17 cellular contexts compared by ENCODE assay signal in the genomic region with DNA sequence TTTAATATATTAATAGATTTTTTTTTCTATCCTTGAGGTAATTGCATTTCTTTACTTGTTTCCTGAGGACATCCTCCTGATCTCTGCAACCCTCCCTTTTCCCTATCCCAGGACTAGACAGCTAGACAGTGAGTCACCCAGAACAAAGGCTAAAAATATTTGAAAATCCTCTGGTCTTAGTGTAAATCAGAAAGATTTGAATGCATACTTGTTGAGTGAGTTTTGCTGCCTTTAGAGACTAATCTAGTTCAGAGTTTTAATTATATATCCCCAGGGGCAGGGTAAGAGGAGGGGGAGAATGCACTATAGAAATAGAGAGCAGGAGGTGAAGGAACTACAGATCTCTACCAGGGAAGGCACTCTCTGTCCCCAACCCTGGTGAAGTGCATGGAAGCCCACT.
A peak's percentile ranks its signal among the peaks of the same experiment; 100 is the strongest.
DNase-seq lines count a peak whose midpoint lies in the region; FAIRE-seq lines count a peak whose summit lies in the region.
"Had no signal": no experiment of that assay in that cellular context is flagged by ENCODE, and none has a peak within 500 bp of the region (broad histone marks: within the 10 kb centered on the region; RNA-seq: fewer than 3 reads in every experiment).

No MANE protein-coding gene starts in this region.

- no peaks in the 10 kb centered on the region for H3K36me3 Mint-ChIP-seq in activated naive CD8-positive, alpha-beta T cell treated with anti-CD3 and anti-CD28 coated beads for 36 hours
- H3K36me3 Mint-ChIP-seq: activated naive CD4-positive, alpha-beta T cell treated with anti-CD3 and anti-CD28 coated beads, Interleukin-2, amount 50 U/mL, for 24 hours; CD4-positive, CD25-positive, alpha-beta regulatory T cell had no signal

- no peaks in the 10 kb centered on the region for H3K9me3 Mint-ChIP-seq in activated naive CD8-positive, alpha-beta T cell treated with anti-CD3 and anti-CD28 coated beads for 36 hours
- H3K9me3 Mint-ChIP-seq: activated naive CD4-positive, alpha-beta T cell treated with anti-CD3 and anti-CD28 coated beads, Interleukin-2, amount 50 U/mL, for 24 hours had no signal

- no peak overlapping the region for H3K27ac Mint-ChIP-seq in activated naive CD8-positive, alpha-beta T cell treated with anti-CD3 and anti-CD28 coated beads for 36 hours
- H3K27ac Mint-ChIP-seq: activated naive CD4-positive, alpha-beta T cell treated with anti-CD3 and anti-CD28 coated beads, Interleukin-2, amount 50 U/mL, for 24 hours; CD4-positive, CD25-positive, alpha-beta regulatory T cell had no signal

- H3K27me3 Mint-ChIP-seq in activated naive CD8-positive, alpha-beta T cell treated with anti-CD3 and anti-CD28 coated beads for 36 hours = peaks cover 5% of the 10 kb centered on the region
- H3K27me3 Mint-ChIP-seq: activated naive CD4-positive, alpha-beta T cell treated with anti-CD3 and anti-CD28 coated beads, Interleukin-2, amount 50 U/mL, for 24 hours; CD4-positive, CD25-positive, alpha-beta regulatory T cell had no signal

- H3K4me3 Mint-ChIP-seq in activated naive CD8-positive, alpha-beta T cell treated with anti-CD3 and anti-CD28 coated beads for 36 hours = no peak overlapping the region
- H3K4me3 Mint-ChIP-seq: activated naive CD4-positive, alpha-beta T cell treated with anti-CD3 and anti-CD28 coated beads, Interleukin-2, amount 50 U/mL, for 24 hours; CD4-positive, CD25-positive, alpha-beta regulatory T cell had no signal

- H3K27ac ChIP-seq in epithelial cell of prostate = peak overlapping the region; percentile 58
- H3K27ac ChIP-seq: dorsolateral prefrontal cortex had no signal

- no peaks in the 10 kb centered on the region for H3K4me1 Mint-ChIP-seq in activated naive CD8-positive, alpha-beta T cell treated with anti-CD3 and anti-CD28 coated beads for 36 hours
- H3K4me1 Mint-ChIP-seq: activated naive CD4-positive, alpha-beta T cell treated with anti-CD3 and anti-CD28 coated beads, Interleukin-2, amount 50 U/mL, for 24 hours; CD4-positive, CD25-positive, alpha-beta regulatory T cell had no signal

- peak; percentile 74 for FAIRE-seq in RCC 7860 (lab: Jason Lieb, UNC)

- DNase-seq in AG20443 (ENCODE audit: low spot score) = peak; percentile 74
- peak; percentile 72 for DNase-seq in RCC 7860 (ENCODE audit: low spot score)
- peak; percentile 50 for DNase-seq in epithelial cell of prostate (ENCODE audit: low read depth, low spot score)
- peak; percentile 39 for DNase-seq in myocyte (ENCODE audit: low read depth)
- no peak for DNase-seq in DMS114 treated with DMSO at 0.1 percent for 48 hours (lab: John Stamatoyannopoulos, UW; ENCODE audit: unreplicated experiment)
- no peak for DNase-seq in NCI-H1694 treated with DMSO at 0.1 percent for 48 hours (lab: John Stamatoyannopoulos, UW)
- DNase-seq in activated naive CD8-positive, alpha-beta T cell treated with anti-CD3 and anti-CD28 coated beads for 36 hours = no peak
- DNase-seq in stimulated activated CD8-positive, alpha-beta memory T cell treated with anti-CD3 and anti-CD28 coated beads, Interleukin-4, amount 100 ng/mL, for 48 hours = no peak
- DNase-seq: CD4-positive, CD25-positive, alpha-beta regulatory T cell; dorsolateral prefrontal cortex; heart right ventricle; NCI-H446 treated with DMSO at 0.1 percent for 48 hours; occipital lobe; stimulated activated CD4-positive, alpha-beta T cell treated with anti-CD3 and anti-CD28 coated beads, Interleukin-2, amount 100 ng/mL, for 24 hours; stimulated activated naive CD4-positive, alpha-beta T cell treated with Interleukin-2 at 50 U/mL for 16 hours; T1000 had no signal

Comparison
In these comparisons a context has a peak if more than half of its experiments do, and no peak if none do; other contexts are left out.
1. DNase-seq: peak in AG20443 (single experiment), RCC 7860 (single experiment), epithelial cell of prostate (single experiment) and myocyte (single experiment); none in DMS114 treated with DMSO at 0.1 percent for 48 hours (single experiment), NCI-H1694 treated with DMSO at 0.1 percent for 48 hours (single experiment), activated naive CD8-positive, alpha-beta T cell treated with anti-CD3 and anti-CD28 coated beads for 36 hours (single experiment) and stimulated activated CD8-positive, alpha-beta memory T cell treated with anti-CD3 and anti-CD28 coated beads, Interleukin-4, amount 100 ng/mL, for 48 hours (single experiment).